In the genomic region with DNA sequence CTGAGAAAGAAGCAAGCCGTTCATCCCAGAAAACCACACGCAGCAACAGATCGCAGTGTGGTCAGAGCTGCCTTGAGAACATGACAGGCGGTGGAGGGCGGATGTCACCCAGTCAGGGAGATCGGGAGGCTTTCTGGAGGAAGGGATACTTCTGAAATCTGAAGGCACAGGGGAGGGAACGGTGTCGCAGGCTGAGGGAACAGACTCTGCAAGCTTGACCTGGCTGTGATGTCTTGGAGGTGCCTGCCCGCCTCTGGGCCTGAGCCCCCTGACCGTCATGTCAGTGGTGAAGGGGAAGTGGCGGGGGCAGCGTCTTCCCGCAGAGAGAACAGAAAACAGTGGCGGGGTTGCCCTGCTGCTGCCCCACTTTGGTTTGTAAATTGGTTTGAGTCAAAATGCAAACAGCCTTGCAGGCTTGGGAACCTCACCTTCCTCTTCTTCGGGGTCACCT, we compare ENCODE assay signal across 16 cellular contexts. TPM values are rescaled to one million over a fixed set of nuclear protein-coding genes. Genes with fewer than 3 reads are reported as not detected.
DNase-seq lines count a peak whose midpoint lies in the region; ATAC-seq and TF ChIP-seq lines count a peak whose summit lies in the region.
"Had no signal": no experiment of that assay in that cellular context is flagged by ENCODE, and none has a peak within 500 bp of the region (broad histone marks: within the 10 kb centered on the region; RNA-seq: fewer than 3 reads in every experiment).

No MANE protein-coding gene starts in this region.

- H3K14ac ChIP-seq in H9 (ENCODE audit: insufficient read depth, low read length), result no peak overlapping the region

- H3K27me3 ChIP-seq in thyroid gland (no peaks in the 10 kb centered on the region), H9 (ENCODE audit: insufficient read depth, low read length) (no peaks in the 10 kb centered on the region), dorsolateral prefrontal cortex (peaks cover 0 to 7% (median 0%) of the 10 kb centered on the region in 45 donors)
- H3K27me3 ChIP-seq: SJCRH30, upper lobe of left lung had no signal

- no peak overlapping the region for H2BK20ac ChIP-seq in H9 (ENCODE audit: low read depth, low read length, poor library complexity, severe bottlenecking)

- H4K91ac ChIP-seq in H9 (ENCODE audit: insufficient read length, low read depth, low read length), result no peak overlapping the region

- peak; percentile 21 for DNase-seq in activated CD4-positive, alpha-beta T cell treated with anti-CD3 and anti-CD28 coated beads, Interleukin-2, amount 10 ng/mL, durations not matched to agents 7 days and 5 days
- no peak for DNase-seq in activated CD4-positive, alpha-beta T cell treated with anti-CD3 and anti-CD28 coated beads for 1 hour
- DNase-seq in progenitor cell of endocrine pancreas (ENCODE audit: low spot score, unreplicated experiment), result no peak
- no peak for DNase-seq in thyroid gland
- DNase-seq in H9, result no peak
- DNase-seq in dorsolateral prefrontal cortex, result no peak
- DNase-seq: activated CD4-positive, alpha-beta T cell treated with anti-CD3 and anti-CD28 coated beads, Interleukin-2, amount 50 U/mL, for 1 hour; amygdala; foreskin keratinocyte; kidney glomerular epithelial cell; NCI-H510A treated with DMSO at 0.1 percent for 48 hours; SJCRH30; upper lobe of left lung had no signal

- H2BK15ac ChIP-seq in H9 (ENCODE audit: low read depth, low read length), result no peak overlapping the region

- no peaks in the 10 kb centered on the region for H3K79me1 ChIP-seq in H9 (ENCODE audit: insufficient read depth, low read depth, low read length, poor library complexity, severe bottlenecking)

- H4K20me1 ChIP-seq in H9 (ENCODE audit: control insufficient read depth, insufficient read depth, insufficient read length), result no peaks in the 10 kb centered on the region

- H3K36me3 ChIP-seq in KOPT-K1 (ENCODE audit: insufficient read depth, low read length) (no peaks in the 10 kb centered on the region), thyroid gland (no peaks in the 10 kb centered on the region)
- H3K36me3 ChIP-seq: SJCRH30, upper lobe of left lung had no signal

- intact Hi-C loops in thyroid gland (cut with DNase I) (no loop called here), dorsolateral prefrontal cortex (cut with DNase I) (no loop called here)

- H3K4me1 ChIP-seq in thyroid gland, result peaks cover 14 to 18% of the 10 kb centered on the region in 2 donors
- no peaks in the 10 kb centered on the region; the same call in 1 of the 2 replicates for H3K4me1 ChIP-seq in H9 (ENCODE audit: insufficient read depth, low read length)
- H3K4me1 ChIP-seq: foreskin keratinocyte had no signal

- no peak overlapping the region for H4K8ac ChIP-seq in H9 (replicated peaks; ENCODE audit: insufficient read length, low read depth, low read length)

- WGBS in thyroid gland, 2 donors, result 55 to 79% methylated on average over 9 to 15 of the region's 15 CpGs
- no CpG with 5 or more reads among the region's 15 CpGs for WGBS in H9 (ENCODE audit: extremely low coverage, insufficient read length, low lambda C conversion rate)

- H2BK120ac ChIP-seq in H9 (ENCODE audit: low read depth, low read length, poor library complexity, severe bottlenecking), result no peak overlapping the region

- H3K23ac ChIP-seq in H9 (ENCODE audit: insufficient read length, low read depth, low read length), result no peak overlapping the region

- no peak overlapping the region for H3K56ac ChIP-seq in H9 (ENCODE audit: insufficient read length, low read depth, low read length)

- H3K27me3 Mint-ChIP-seq in activated CD4-positive, alpha-beta T cell treated with anti-CD3 and anti-CD28 coated beads, Interleukin-2, amount 10 ng/mL, durations not matched to agents 7 days and 5 days, result peaks cover 2% of the 10 kb centered on the region
- no peaks in the 10 kb centered on the region for H3K27me3 Mint-ChIP-seq in activated T-helper 17 cell treated with anti-CD3 and anti-CD28 coated beads, Interleukin-2, amount 50 U/mL, for 72 hours
- H3K27me3 Mint-ChIP-seq in progenitor cell of endocrine pancreas (peaks cover 17% of the 10 kb centered on the region), H9 (ENCODE audit: low read depth) (peaks cover 3% of the 10 kb centered on the region)

- H2BK5ac ChIP-seq in H9 (ENCODE audit: insufficient read length, low read length), result no peak overlapping the region

- no peak overlapping the region for H3K27ac Mint-ChIP-seq in activated CD4-positive, alpha-beta T cell treated with anti-CD3 and anti-CD28 coated beads, Interleukin-2, amount 10 ng/mL, durations not matched to agents 7 days and 5 days
- peak overlapping the region; percentile 88 for H3K27ac Mint-ChIP-seq in activated T-helper 17 cell treated with anti-CD3 and anti-CD28 coated beads, Interleukin-2, amount 50 U/mL, for 72 hours
- H3K27ac Mint-ChIP-seq in progenitor cell of endocrine pancreas, result peak overlapping the region; percentile 5
- H3K27ac Mint-ChIP-seq in H9, result no peak overlapping the region

- POLR2A ChIA-PET in activated CD4-positive, alpha-beta T cell treated with anti-CD3 and anti-CD28 coated beads, Interleukin-2, amount 10 ng/mL, durations not matched to agents 7 days and 5 days (lab: Charles Lee), result no interaction called here

- H2AFZ ChIP-seq in H9 (ENCODE audit: low read length), result no peak overlapping the region

- H3K4me3 ChIP-seq in thyroid gland (replicated peaks in 1 of 3) (no peak overlapping the region), dorsolateral prefrontal cortex (no peak overlapping the region)
- H3K4me3 ChIP-seq: SJCRH30, smooth muscle cell, upper lobe of left lung had no signal

- no peak overlapping the region for H3K4me2 ChIP-seq in H9 (ENCODE audit: insufficient read depth, insufficient read length, low read length)
- H3K4me2 ChIP-seq: smooth muscle cell had no signal

- H3K4me3 Mint-ChIP-seq in activated CD4-positive, alpha-beta T cell treated with anti-CD3 and anti-CD28 coated beads, Interleukin-2, amount 10 ng/mL, durations not matched to agents 7 days and 5 days, result peak overlapping the region; percentile 17
- H3K4me3 Mint-ChIP-seq in activated T-helper 17 cell treated with anti-CD3 and anti-CD28 coated beads, Interleukin-2, amount 50 U/mL, for 72 hours, result peak overlapping the region; percentile 59
- H3K4me3 Mint-ChIP-seq in progenitor cell of endocrine pancreas (ENCODE audit: low read depth) (no peak overlapping the region), H9 (no peak overlapping the region)

- H3K9me3 ChIP-seq in KOPT-K1 (ENCODE audit: insufficient read depth, low read length, poor library complexity, severe bottlenecking), result peaks cover 13% of the 10 kb centered on the region
- no peaks in the 10 kb centered on the region for H3K9me3 ChIP-seq in thyroid gland
- no peaks in the 10 kb centered on the region for H3K9me3 ChIP-seq in H9 (ENCODE audit: control insufficient read depth, low read depth, low read length)
- H3K9me3 ChIP-seq: SJCRH30 had no signal

- peaks cover 26% of the 10 kb centered on the region for H3K4me1 Mint-ChIP-seq in activated CD4-positive, alpha-beta T cell treated with anti-CD3 and anti-CD28 coated beads, Interleukin-2, amount 10 ng/mL, durations not matched to agents 7 days and 5 days
- H3K4me1 Mint-ChIP-seq in activated T-helper 17 cell treated with anti-CD3 and anti-CD28 coated beads, Interleukin-2, amount 50 U/mL, for 72 hours, result peaks cover 15% of the 10 kb centered on the region
- peaks cover 1% of the 10 kb centered on the region for H3K4me1 Mint-ChIP-seq in progenitor cell of endocrine pancreas (ENCODE audit: low read depth)
- peaks cover 14 to 29% of the 10 kb centered on the region in 2 experiments; a peak in 3 of 4 replicates for H3K4me1 Mint-ChIP-seq in H9

- no peaks in the 10 kb centered on the region for H3K36me3 Mint-ChIP-seq in activated CD4-positive, alpha-beta T cell treated with anti-CD3 and anti-CD28 coated beads, Interleukin-2, amount 10 ng/mL, durations not matched to agents 7 days and 5 days (ENCODE audit: low read depth)
- no peaks in the 10 kb centered on the region for H3K36me3 Mint-ChIP-seq in activated T-helper 17 cell treated with anti-CD3 and anti-CD28 coated beads, Interleukin-2, amount 50 U/mL, for 72 hours (ENCODE audit: low read depth)
- peaks cover 3% of the 10 kb centered on the region for H3K36me3 Mint-ChIP-seq in progenitor cell of endocrine pancreas (ENCODE audit: insufficient read depth)
- H3K36me3 Mint-ChIP-seq in H9 (ENCODE audit: insufficient read depth in 1 of 3, low read depth in 3 of 3), result peaks cover 2 to 9% (median 5%) of the 10 kb centered on the region in 3 experiments; a peak in 6 of 7 replicates

- H3K4ac ChIP-seq in H9 (ENCODE audit: low read depth, low read length), result no peak overlapping the region

- TF ChIP-seq CTCF in progenitor cell of endocrine pancreas (IDR thresholded peaks at IDR 0.05; ENCODE audit: unreplicated experiment) (no peak), thyroid gland (IDR thresholded peaks at IDR 0.05) (no peak), H9 (conservative IDR thresholded peaks at IDR 0.05) (no peak), dorsolateral prefrontal cortex (IDR thresholded peaks at IDR 0.05 in 54 of 56, conservative IDR thresholded peaks at IDR 0.05 in 2 of 56; ENCODE audit: low read depth in 1 of 56, partially characterized antibody in 56 of 56) (no peak)

- no peak overlapping the region for H4K5ac ChIP-seq in H9 (ENCODE audit: insufficient read length, low read depth, low read length)

- peak overlapping the region; percentile 42 for H3K27ac ChIP-seq in KOPT-K1 (ENCODE audit: low read depth, low read length, poor library complexity, severe bottlenecking)
- H3K27ac ChIP-seq in thyroid gland, result no peak overlapping the region
- no peak overlapping the region for H3K27ac ChIP-seq in H9 (ENCODE audit: insufficient read length, low read depth, low read length)
- no peak overlapping the region for H3K27ac ChIP-seq in dorsolateral prefrontal cortex
- H3K27ac ChIP-seq: foreskin keratinocyte, SJCRH30 had no signal

- CTCF ChIA-PET in activated CD4-positive, alpha-beta T cell treated with anti-CD3 and anti-CD28 coated beads, Interleukin-2, amount 10 ng/mL, durations not matched to agents 7 days and 5 days (lab: Charles Lee), result no interaction called here

- H3K23me2 ChIP-seq in H9 (ENCODE audit: insufficient read length, low read depth, low read length, poor library complexity, severe bottlenecking), result no peaks in the 10 kb centered on the region

- ATAC-seq in activated T-helper 17 cell treated with anti-CD3 and anti-CD28 coated beads, Interleukin-2, amount 50 U/mL, for 72 hours (replicated peaks), result peak; percentile 56
- ATAC-seq: foreskin keratinocyte had no signal

- no peak overlapping the region for H2BK12ac ChIP-seq in H9 (ENCODE audit: insufficient read length, low read depth, low read length)

- H3T11ph ChIP-seq in H9 (ENCODE audit: low read length), result no peak overlapping the region

- no peaks in the 10 kb centered on the region for H3K79me2 ChIP-seq in H9 (ENCODE audit: insufficient read depth, low read length)

- no peak for TF ChIP-seq POLR2A in thyroid gland (IDR thresholded peaks at IDR 0.05)

- no peak overlapping the region for H2AK5ac ChIP-seq in H9 (ENCODE audit: insufficient read length, low read length)

- H3K18ac ChIP-seq in H9 (ENCODE audit: insufficient read length, low read depth, low read length), result no peak overlapping the region

- H3K9me3 Mint-ChIP-seq in activated CD4-positive, alpha-beta T cell treated with anti-CD3 and anti-CD28 coated beads, Interleukin-2, amount 10 ng/mL, durations not matched to agents 7 days and 5 days, result peaks cover 7% of the 10 kb centered on the region
- peaks cover 5% of the 10 kb centered on the region for H3K9me3 Mint-ChIP-seq in activated T-helper 17 cell treated with anti-CD3 and anti-CD28 coated beads, Interleukin-2, amount 50 U/mL, for 72 hours
- peaks cover 8% of the 10 kb centered on the region for H3K9me3 Mint-ChIP-seq in progenitor cell of endocrine pancreas (ENCODE audit: low read depth)
- H3K9me3 Mint-ChIP-seq in H9, result peaks cover 8 to 15% of the 10 kb centered on the region in 2 experiments

- no peak overlapping the region for H3K9ac ChIP-seq in H9 (ENCODE audit: extremely low read depth, insufficient read length, low read length)

RNA-seq across cellular contexts. Expression of a gene that starts 8.1 kb away (rescaled TPM):
- total RNA-seq in activated CD4-positive, alpha-beta T cell treated with anti-CD3 and anti-CD28 coated beads, Interleukin-2, amount 10 ng/mL, durations not matched to agents 7 days and 5 days, result 100 to 1,000 TPM; 294 to 329 TPM
- 100 to 1,000 TPM in 1 of 2 donors, 10 to 100 TPM in 1; 81.5 to 153 TPM for total RNA-seq in activated T-helper 17 cell treated with anti-CD3 and anti-CD28 coated beads, Interleukin-2, amount 50 U/mL, for 72 hours
- 54.0 and 59.2 TPM in 2 replicates for total RNA-seq in progenitor cell of endocrine pancreas
- total RNA-seq in thyroid gland, result 10 to 100 TPM in 2 of 4 donors, 1 to 10 TPM in 2; 6.9 to 18.6 (median 9.1) TPM
- total RNA-seq in H9 (2021), result 13.3 and 14.6 TPM in 2 replicates
- 10 to 100 TPM in 2 of 120 experiments, 1 to 10 TPM in 117, under 1 TPM in 1; 0.79 to 11.5 (median 2.9) TPM for total RNA-seq in dorsolateral prefrontal cortex

RNA-seq across cellular contexts. Expression of a gene that starts 56.0 kb away (rescaled TPM):
- total RNA-seq in activated CD4-positive, alpha-beta T cell treated with anti-CD3 and anti-CD28 coated beads, Interleukin-2, amount 10 ng/mL, durations not matched to agents 7 days and 5 days, result under 1 TPM in 1 of 2 experiments, not detected in 1; 0.12 TPM
- 1 to 10 TPM in 1 of 2 donors, not detected in 1; 1.6 TPM for total RNA-seq in activated T-helper 17 cell treated with anti-CD3 and anti-CD28 coated beads, Interleukin-2, amount 50 U/mL, for 72 hours
- total RNA-seq in progenitor cell of endocrine pancreas, result 0.19 and 0.60 TPM in 2 replicates
- under 1 TPM in 3 of 4 donors, not detected in 1; 0.11 to 0.54 (median 0.21) TPM for total RNA-seq in thyroid gland
- 0.09 TPM in 1 of 2 replicates, not detected in the other for total RNA-seq in H9 (2021)
- total RNA-seq in dorsolateral prefrontal cortex, result 1 to 10 TPM in 30 of 120 experiments, under 1 TPM in 86, not detected in 4; 0.15 to 2.8 (median 0.69) TPM
- total RNA-seq: foreskin keratinocyte had no signal

Comparison
In these comparisons a context has a peak if more than half of its experiments do, and no peak if none do; other contexts are left out.
1. H3K27ac Mint-ChIP-seq: peak in activated T-helper 17 cell treated with anti-CD3 and anti-CD28 coated beads, Interleukin-2, amount 50 U/mL, for 72 hours (single experiment) and progenitor cell of endocrine pancreas (single experiment); none in activated CD4-positive, alpha-beta T cell treated with anti-CD3 and anti-CD28 coated beads, Interleukin-2, amount 10 ng/mL, durations not matched to agents 7 days and 5 days (single experiment) and H9 (0 of 3).
2. H3K4me3 Mint-ChIP-seq: peak in activated CD4-positive, alpha-beta T cell treated with anti-CD3 and anti-CD28 coated beads, Interleukin-2, amount 10 ng/mL, durations not matched to agents 7 days and 5 days (single experiment) and activated T-helper 17 cell treated with anti-CD3 and anti-CD28 coated beads, Interleukin-2, amount 50 U/mL, for 72 hours (single experiment); none in progenitor cell of endocrine pancreas (single experiment) and H9 (0 of 2).